Comparison of ENCODE assay signal across 8 cellular contexts in genomic region chr3:141452045-141452444, GRCh38. TPM values are rescaled to one million over a fixed set of nuclear protein-coding genes. Genes with fewer than 3 reads are reported as not detected.
DNase-seq lines count a peak whose midpoint lies in the region; ATAC-seq and TF ChIP-seq lines count a peak whose summit lies in the region.

No MANE protein-coding gene starts in this region.

- TF ChIP-seq CTCF in dorsolateral prefrontal cortex (IDR thresholded peaks at IDR 0.05 in 54 of 56, conservative IDR thresholded peaks at IDR 0.05 in 2 of 56; ENCODE audit: low read depth in 1 of 56, partially characterized antibody in 56 of 56) (peak; percentile 11 to 88 (median 68)), mucosa of descending colon (IDR thresholded peaks at IDR 0.05) (peak; percentile 15)

- peaks cover 3% of the 10 kb centered on the region for H3K36me3 Mint-ChIP-seq in activated naive CD8-positive, alpha-beta T cell treated with anti-CD3 and anti-CD28 coated beads, Interleukin-2, amount 10 ng/mL, durations not matched to agents 7 days and 5 days
- H3K36me3 Mint-ChIP-seq in activated naive CD8-positive, alpha-beta T cell treated with anti-CD3 and anti-CD28 coated beads for 36 hours, result no peaks in the 10 kb centered on the region

- no peaks in the 10 kb centered on the region for H3K27me3 Mint-ChIP-seq in activated naive CD8-positive, alpha-beta T cell treated with anti-CD3 and anti-CD28 coated beads, Interleukin-2, amount 10 ng/mL, durations not matched to agents 7 days and 5 days
- no peaks in the 10 kb centered on the region for H3K27me3 Mint-ChIP-seq in activated naive CD8-positive, alpha-beta T cell treated with anti-CD3 and anti-CD28 coated beads for 36 hours

- H3K36me3 ChIP-seq in mucosa of descending colon (ENCODE audit: low read depth), result no peaks in the 10 kb centered on the region

- H3K4me3 Mint-ChIP-seq in activated naive CD8-positive, alpha-beta T cell treated with anti-CD3 and anti-CD28 coated beads, Interleukin-2, amount 10 ng/mL, durations not matched to agents 7 days and 5 days, result no peak overlapping the region
- H3K4me3 Mint-ChIP-seq in activated naive CD8-positive, alpha-beta T cell treated with anti-CD3 and anti-CD28 coated beads for 36 hours, result no peak overlapping the region

- H3K4me1 ChIP-seq in mucosa of descending colon (ENCODE audit: low read depth), result no peaks in the 10 kb centered on the region

- peaks cover 10% of the 10 kb centered on the region for H3K4me1 Mint-ChIP-seq in activated naive CD8-positive, alpha-beta T cell treated with anti-CD3 and anti-CD28 coated beads, Interleukin-2, amount 10 ng/mL, durations not matched to agents 7 days and 5 days
- peaks cover 11% of the 10 kb centered on the region for H3K4me1 Mint-ChIP-seq in activated naive CD8-positive, alpha-beta T cell treated with anti-CD3 and anti-CD28 coated beads for 36 hours

- no peaks in the 10 kb centered on the region for H3K9me3 Mint-ChIP-seq in activated naive CD8-positive, alpha-beta T cell treated with anti-CD3 and anti-CD28 coated beads, Interleukin-2, amount 10 ng/mL, durations not matched to agents 7 days and 5 days
- H3K9me3 Mint-ChIP-seq in activated naive CD8-positive, alpha-beta T cell treated with anti-CD3 and anti-CD28 coated beads for 36 hours, result no peaks in the 10 kb centered on the region

- peak overlapping the region in 32 of 59 donors; percentile 0 to 75 (median 30) for H3K27ac ChIP-seq in dorsolateral prefrontal cortex

- intact Hi-C loops in dorsolateral prefrontal cortex (cut with DNase I), result loop anchor here (1.0 to 5.0 kb wide), 5 partner anchors 40 to 147 kb away; partner anchors contain the start of gene ZBTB38 (in 1 of the 2)
- intact Hi-C loops in mucosa of descending colon (cut with DNase I, micrococcal nuclease), result loop anchor here (5.0 kb wide), 3 partner anchors 90 to 145 kb away; no protein-coding TSS in a partner anchor
- intact Hi-C loops in posterior vena cava (cut with DNase I), result loop anchor here (5.0 to 10.0 kb wide), 3 partner anchors 85 to 137 kb away; partner anchors contain the start of gene ZBTB38 (in 1 of the 2)

- no peak overlapping the region for H3K4me3 ChIP-seq in dorsolateral prefrontal cortex
- H3K4me3 ChIP-seq in mucosa of descending colon, result no peak overlapping the region

- H3K9me3 ChIP-seq in mucosa of descending colon, result no peaks in the 10 kb centered on the region

- no peak overlapping the region for H3K27ac Mint-ChIP-seq in activated naive CD8-positive, alpha-beta T cell treated with anti-CD3 and anti-CD28 coated beads, Interleukin-2, amount 10 ng/mL, durations not matched to agents 7 days and 5 days
- H3K27ac Mint-ChIP-seq in activated naive CD8-positive, alpha-beta T cell treated with anti-CD3 and anti-CD28 coated beads for 36 hours, result no peak overlapping the region

- DNase-seq in activated naive CD8-positive, alpha-beta T cell treated with anti-CD3 and anti-CD28 coated beads, Interleukin-2, amount 10 ng/mL, durations not matched to agents 7 days and 5 days, result no peak
- no peak for DNase-seq in activated naive CD8-positive, alpha-beta T cell treated with anti-CD3 and anti-CD28 coated beads for 36 hours
- DNase-seq in HPDE6-E6E7 (ENCODE audit: extremely low spot score), result peak; percentile 29
- DNase-seq in dorsolateral prefrontal cortex, result no peak
- peak in 1 of 3 donors; percentile 67 for DNase-seq in mucosa of descending colon
- no peak for DNase-seq in posterior vena cava (ENCODE audit: low spot score)

- ATAC-seq in activated naive CD8-positive, alpha-beta T cell treated with anti-CD3 and anti-CD28 coated beads, Interleukin-2, amount 10 ng/mL, durations not matched to agents 7 days and 5 days (ENCODE audit: low read depth), result peak; percentile 96
- ATAC-seq in GM21390 (IDR thresholded peaks at IDR 0.05; ENCODE audit: unreplicated experiment) (peak; percentile 76), SK-N-SH treated with all-trans-retinoic acid at 6 μM for 48 hours (peak; percentile 86), mucosa of descending colon (peak; percentile 81)

- POLR2A ChIA-PET in activated naive CD8-positive, alpha-beta T cell treated with anti-CD3 and anti-CD28 coated beads, Interleukin-2, amount 10 ng/mL, durations not matched to agents 7 days and 5 days (lab: Charles Lee), result interaction anchor here (0.6 to 4.6 kb wide), 6 partner anchors 39 to 220 kb away, joined by 3 to 40 read pairs (median 10); partner anchors contain the start of gene PXYLP1

- H3K27me3 ChIP-seq in dorsolateral prefrontal cortex, result no peaks in the 10 kb centered on the region

TF ChIP-seq in SK-N-SH treated with all-trans-retinoic acid at 6 μM for 48 hours, 23 proteins besides CTCF, POLR2A, EP300 and RAD21:
- TF ChIP-seq CREB5 (CRISPR knock-in tag; IDR thresholded peaks at IDR 0.05; ENCODE audit: low read depth) (no peak), SNAI2 (CRISPR knock-in tag; IDR thresholded peaks at IDR 0.05) (no peak)

RNA-seq across cellular contexts. Expression of gene RASA2, which starts 34.8 kb away (rescaled TPM):
- total RNA-seq in activated naive CD8-positive, alpha-beta T cell treated with anti-CD3 and anti-CD28 coated beads, Interleukin-2, amount 10 ng/mL, durations not matched to agents 7 days and 5 days, result 10 to 100 TPM; 62.6 to 70.8 TPM
- total RNA-seq in activated naive CD8-positive, alpha-beta T cell treated with anti-CD3 and anti-CD28 coated beads for 36 hours, result 10 to 100 TPM; 36.1 to 40.2 TPM
- total RNA-seq in dorsolateral prefrontal cortex, result 10 to 100 TPM; 19.8 to 49.0 (median 31.1) TPM
- total RNA-seq in mucosa of descending colon, result 10 to 100 TPM; 15.5 to 22.5 (median 21.7) TPM
- total RNA-seq in posterior vena cava, result 10 to 100 TPM; 17.1 to 21.4 TPM
